Comparison of ENCODE assay signal across 1 cellular context in the genomic region with DNA sequence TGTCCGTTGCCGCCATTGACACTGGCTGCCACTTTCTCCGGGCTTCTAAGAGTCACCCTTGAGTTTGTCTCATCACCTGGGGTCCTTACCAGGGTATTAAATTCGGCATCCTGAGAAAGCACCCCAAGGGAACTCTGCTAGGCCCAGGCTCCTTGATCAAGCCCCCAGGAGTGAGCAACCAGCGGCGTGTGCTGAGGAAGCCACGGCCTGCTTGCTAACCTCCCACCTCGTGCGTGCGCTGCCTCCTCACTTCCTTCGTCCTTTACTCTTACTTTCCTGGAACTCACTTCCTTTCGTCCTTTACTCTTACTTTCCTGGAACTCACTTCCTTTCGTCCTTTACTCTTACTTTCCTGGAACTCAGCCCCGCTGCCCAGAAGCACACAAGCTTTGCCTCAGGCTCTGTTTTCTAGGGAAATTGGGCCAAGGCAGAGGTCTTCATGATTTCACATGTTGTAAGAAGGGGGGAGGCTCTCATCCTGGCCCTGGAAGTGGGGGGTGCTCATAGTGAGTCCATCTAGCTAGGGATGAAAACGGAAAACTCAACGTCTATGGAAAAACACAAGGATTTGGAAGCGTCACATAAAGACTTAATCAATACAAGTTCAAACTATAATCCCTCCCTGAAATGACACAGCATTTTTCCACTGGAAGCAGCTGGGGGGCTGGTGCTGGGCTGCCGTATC.
TF ChIP-seq lines count a peak whose summit lies in the region.

No MANE protein-coding gene starts in this region.

TF ChIP-seq in HEK293, 187 proteins besides CTCF, POLR2A, EP300 and RAD21:
- TF ChIP-seq PRDM1 (tag by site-specific recombination; IDR thresholded peaks at IDR 0.05): peak; percentile 88
- no peak for TF ChIP-seq ZBTB20 (tag by site-specific recombination; IDR thresholded peaks at IDR 0.05)
